ENCODE assay signal across 8 cellular contexts in the genomic region with DNA sequence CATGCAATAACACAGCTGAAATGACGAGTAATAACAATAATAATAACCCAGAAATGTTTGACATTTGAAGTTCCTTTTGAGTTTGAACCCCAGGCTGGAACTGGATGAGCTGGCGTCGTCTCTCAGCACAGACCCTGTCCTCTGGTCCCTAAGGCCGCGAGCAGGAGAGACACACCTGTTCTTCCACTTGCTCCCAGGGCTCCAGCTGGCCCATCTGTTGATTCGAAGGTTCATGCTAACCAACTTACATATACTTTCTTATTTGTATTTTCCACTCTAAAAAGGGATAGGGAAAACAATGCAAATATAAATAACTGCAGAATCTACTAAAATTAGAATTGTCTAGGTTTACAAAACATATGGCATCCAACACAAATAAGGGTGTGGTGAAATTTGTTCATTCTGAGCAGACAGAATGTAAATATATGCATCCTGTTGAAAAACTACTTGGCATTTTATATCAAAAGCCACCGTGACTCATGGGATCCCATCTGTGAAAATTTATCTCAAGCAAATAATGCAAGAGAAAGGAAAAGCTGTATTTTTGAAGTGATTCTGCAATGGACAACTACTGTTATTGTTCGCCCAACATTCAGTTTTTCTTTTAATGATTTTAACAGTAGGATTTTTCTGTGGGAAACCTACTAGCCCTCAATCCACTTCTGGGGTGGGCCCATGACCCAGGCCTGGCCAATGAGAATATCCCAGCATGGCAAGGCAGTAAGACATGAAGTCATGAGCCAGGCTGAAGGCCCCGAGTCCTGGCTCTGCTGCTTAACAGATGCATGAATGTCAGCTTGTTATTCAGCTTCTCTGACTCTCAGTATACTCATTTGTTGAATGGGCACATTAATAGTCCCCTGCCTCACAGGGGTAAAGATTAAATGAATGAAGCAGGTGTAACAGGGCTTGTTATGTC. TPM values are rescaled to one million over a fixed set of nuclear protein-coding genes. Genes with fewer than 3 reads are reported as not detected.
DNase-seq lines count a peak whose midpoint lies in the region; ATAC-seq and TF ChIP-seq lines count a peak whose summit lies in the region.

No MANE protein-coding gene starts in this region.

- peak overlapping the region; percentile 99 for H2AFZ ChIP-seq in fibroblast of lung (ENCODE audit: low read length)

- H3K27ac ChIP-seq in Panc1 (ENCODE audit: low read length) (peak overlapping the region; percentile 91), fibroblast of lung (ENCODE audit: insufficient read depth, low read length) (peak overlapping the region; percentile 79), rectal smooth muscle tissue (ENCODE audit: low read depth, low read length) (peak overlapping the region; percentile 82)

- H3K4me2 ChIP-seq in fibroblast of lung (ENCODE audit: extremely low read depth, insufficient read depth, low read length), result peak overlapping the region; percentile 16

- H3K79me2 ChIP-seq in fibroblast of lung (ENCODE audit: control insufficient read depth, insufficient read depth, low read length), result no peaks in the 10 kb centered on the region

- CTCF ChIA-PET in Panc1 (lab: Charles Lee), result no interaction called here

- H3K4me1 ChIP-seq in Panc1 (ENCODE audit: control insufficient read depth, insufficient read depth, low read length) (peaks cover 4% of the 10 kb centered on the region; the same call in 1 of the 2 replicates), fibroblast of lung (ENCODE audit: control insufficient read depth, extremely low read depth, insufficient read depth, low read length) (peaks cover 2% of the 10 kb centered on the region), rectal smooth muscle tissue (ENCODE audit: control insufficient read depth, insufficient read depth, low read length) (no peaks in the 10 kb centered on the region)

- 0 out of 2 replicates have a peak, but pooled peaks have one; percentile 23 for ATAC-seq in Panc1
- ATAC-seq in HG02870 (IDR thresholded peaks at IDR 0.05; ENCODE audit: unreplicated experiment), result no peak

- H3K4me3 ChIP-seq in GM12864 (ENCODE audit: low read depth, low read length) (peak overlapping the region; percentile 65; the same call in 1 of the 2 replicates), Panc1 (ENCODE audit: low read depth in 2 of 2, low read length in 2 of 2) (peak overlapping the region; percentile 49 to 63; a peak in 3 of 4 replicates), fibroblast of lung (replicated peaks in 1 of 4; ENCODE audit: control extremely low read depth in 1 of 4, insufficient read depth in 1 of 4, low read depth in 3 of 4, low read length in 4 of 4) (peak overlapping the region in 2 of 4 experiments; percentile 56 to 67), rectal smooth muscle tissue (ENCODE audit: low read length) (peak overlapping the region; percentile 59)

- no peaks in the 10 kb centered on the region for H3K27me3 ChIP-seq in Panc1 (ENCODE audit: control insufficient read depth, insufficient read depth, low read length)
- no peaks in the 10 kb centered on the region for H3K27me3 ChIP-seq in fibroblast of lung (ENCODE audit: control insufficient read depth, insufficient read depth, low read length)
- no peaks in the 10 kb centered on the region for H3K27me3 ChIP-seq in rectal smooth muscle tissue (ENCODE audit: control insufficient read depth, insufficient read depth, low read length)

- no peak for DNase-seq in GM12864 (ENCODE audit: low read depth)
- DNase-seq in Panc1 (ENCODE audit: low read depth, low spot score), result no peak
- peak in 1 of 2 donors; percentile 71 for DNase-seq in fibroblast of lung (ENCODE audit: low read depth in 2 of 2)
- no peak for DNase-seq in mesenteric fat pad (ENCODE audit: low spot score)
- no peak for DNase-seq in NCI-H446 treated with DMSO at 0.1 percent for 48 hours (lab: John Stamatoyannopoulos, UW)
- no peak for DNase-seq in NCI-H345 (lab: John Stamatoyannopoulos, UW)

- POLR2A ChIA-PET in Panc1 (lab: Charles Lee), result no interaction called here

- H3K9ac ChIP-seq in fibroblast of lung (ENCODE audit: insufficient read depth, low read length), result no peak overlapping the region
- H3K9ac ChIP-seq in rectal smooth muscle tissue (ENCODE audit: low read length), result no peak overlapping the region

- in situ Hi-C loops in Panc1 (cut with HindIII; ENCODE audit: low pct_unique_long_range_greater_than_20kb, low sequenced_read_pairs), result no loop called here

- no TSS peak for BruUV-seq in Panc1 (replicated peaks; lab: Mats Ljungman, UMichigan)

- no peaks in the 10 kb centered on the region for H3K9me3 ChIP-seq in Panc1 (ENCODE audit: control insufficient read depth, insufficient read depth, low read depth, low read length)
- no peaks in the 10 kb centered on the region for H3K9me3 ChIP-seq in fibroblast of lung (ENCODE audit: control insufficient read depth, insufficient read depth, low read depth, low read length)

- TF ChIP-seq CTCF in GM12864 (IDR thresholded peaks at IDR 0.05; ENCODE audit: low read depth, low read length, missing control alignments) (no peak), Panc1 (IDR thresholded peaks at IDR 0.05) (no peak), fibroblast of lung (conservative IDR thresholded peaks at IDR 0.05 in 1 of 2, IDR thresholded peaks at IDR 0.05 in 1 of 2; ENCODE audit: low read depth in 1 of 2, low read length in 2 of 2) (no peak)

- intact Hi-C loops in Panc1 (cut with micrococcal nuclease; ENCODE audit: unreplicated experiment), result no loop called here

- H3K36me3 ChIP-seq in Panc1 (ENCODE audit: control insufficient read depth, insufficient read depth, low read length) (no peaks in the 10 kb centered on the region; the same call in 1 of the 2 replicates), fibroblast of lung (ENCODE audit: control insufficient read depth, insufficient read depth, low read length) (no peaks in the 10 kb centered on the region), rectal smooth muscle tissue (ENCODE audit: control insufficient read depth, insufficient read depth, low read length) (no peaks in the 10 kb centered on the region)

- H4K20me1 ChIP-seq in fibroblast of lung (ENCODE audit: control insufficient read depth, extremely low read depth, insufficient read depth, low read length), result no peaks in the 10 kb centered on the region

RNA-seq across cellular contexts. Expression of a gene that starts 13.2 kb away (rescaled TPM):
- total RNA-seq in Panc1 (2021; ENCODE audit: unreplicated experiment), result 3.3 TPM
- polyA plus RNA-seq in Panc1 (2012; ENCODE audit: insufficient read length), result 3.5 TPM
- 1.7 and 2.1 TPM in 2 replicates for total RNA-seq in fibroblast of lung
- 1.6 and 2.6 TPM in 2 replicates for polyA plus RNA-seq in fibroblast of lung
- polyA plus RNA-seq in fibroblast of lung (2012), result 1.0 and 2.7 TPM in 2 replicates
- polyA minus RNA-seq in fibroblast of lung (ENCODE audit: low replicate concordance), result 0.63 and 0.71 TPM in 2 replicates
- 3.2 TPM for total RNA-seq in mesenteric fat pad
